Comparison of ENCODE assay signal across 33 cellular contexts in the genomic region with DNA sequence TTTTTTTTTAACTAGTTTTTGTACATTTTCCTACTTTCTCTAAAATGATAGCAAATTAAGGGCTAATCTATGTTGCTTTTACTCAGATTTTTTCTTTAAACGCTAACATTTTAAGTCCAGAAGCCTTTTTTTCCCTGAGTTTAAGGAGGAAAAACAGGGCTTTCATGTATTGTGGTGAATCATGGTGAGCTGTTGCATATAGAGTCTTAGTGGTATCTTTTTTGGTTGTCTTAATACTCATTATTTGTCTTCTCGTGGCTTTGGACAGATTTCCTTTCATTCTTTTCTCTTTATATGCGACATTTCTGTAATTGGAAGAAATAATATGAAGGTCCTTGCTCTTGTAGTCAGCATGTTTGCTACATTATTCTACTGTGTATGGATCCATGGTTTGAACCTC.
"Had no signal": no experiment of that assay in that cellular context is flagged by ENCODE, and none has a peak within 500 bp of the region (broad histone marks: within the 10 kb centered on the region; RNA-seq: fewer than 3 reads in every experiment).

No MANE protein-coding gene starts in this region.

- H3K4me3 Mint-ChIP-seq: activated CD4-positive, alpha-beta T cell treated with anti-CD3 and anti-CD28 coated beads, Interleukin-2, amount 10 ng/mL, durations not matched to agents 24 days and 14 days; activated CD8-positive, alpha-beta T cell treated with anti-CD3 and anti-CD28 coated beads for 36 hours; activated naive CD4-positive, alpha-beta T cell treated with anti-CD3 and anti-CD28 coated beads, Interleukin-2, amount 50 U/mL, for 24 hours; activated naive CD8-positive, alpha-beta T cell treated with anti-CD3 and anti-CD28 coated beads, Interleukin-2, amount 10 ng/mL, durations not matched to agents 7 days and 5 days; activated T-cell treated with anti-CD3 and anti-CD28 coated beads, Interleukin-2, amount 50 U/mL, for 72 hours; activated T-helper 17 cell treated with anti-CD3 and anti-CD28 coated beads, Interleukin-2, amount 50 U/mL, for 72 hours; brain; T-cell; T-helper 17 cell had no signal

- H3K27me3 Mint-ChIP-seq: activated CD4-positive, alpha-beta T cell treated with anti-CD3 and anti-CD28 coated beads, Interleukin-2, amount 10 ng/mL, durations not matched to agents 24 days and 14 days; activated CD8-positive, alpha-beta T cell treated with anti-CD3 and anti-CD28 coated beads for 36 hours; activated naive CD4-positive, alpha-beta T cell treated with anti-CD3 and anti-CD28 coated beads, Interleukin-2, amount 50 U/mL, for 24 hours; activated naive CD8-positive, alpha-beta T cell treated with anti-CD3 and anti-CD28 coated beads, Interleukin-2, amount 10 ng/mL, durations not matched to agents 7 days and 5 days; activated T-helper 17 cell treated with anti-CD3 and anti-CD28 coated beads, Interleukin-2, amount 50 U/mL, for 72 hours; brain; T-cell; T-helper 17 cell had no signal

- H3K4me3 ChIP-seq: MG63, PC-9 had no signal

- DNase-seq: activated CD4-positive, alpha-beta T cell treated with anti-CD3 and anti-CD28 coated beads, Interleukin-2, amount 10 ng/mL, durations not matched to agents 24 days and 14 days; activated CD4-positive, alpha-beta T cell treated with anti-CD3 and anti-CD28 coated beads, Interleukin-2, amount 50 U/mL, for 4 hours; activated CD8-positive, alpha-beta T cell treated with anti-CD3 and anti-CD28 coated beads for 36 hours; activated gamma-delta T cell; activated naive CD4-positive, alpha-beta T cell treated with Interleukin-2 at 50 U/mL for 16 hours; activated naive CD8-positive, alpha-beta T cell treated with anti-CD3 and anti-CD28 coated beads, Interleukin-2, amount 10 ng/mL, durations not matched to agents 7 days and 5 days; activated T-cell treated with anti-CD3 and anti-CD28 coated beads, Interleukin-2, amount 50 U/mL, for 1 hour; activated T-cell treated with anti-CD3 and anti-CD28 coated beads, Interleukin-2, amount 50 U/mL, for 72 hours; central memory CD4-positive, alpha-beta T cell; Karpas-422; MG63; NCI-H1048; NCI-H1105 treated with DMSO at 0.1 percent for 48 hours; NCI-H1436; NCI-H1694; NCI-H1930; NCI-H2081 treated with DMSO at 0.1 percent for 48 hours; NCI-H226; NCI-H446 treated with DMSO at 0.1 percent for 48 hours; NCI-H524; NCI-H69; NCI-H82; PC-9; SIG-M5; T-cell; T-helper 17 cell; T-helper 9 cell had no signal

- H3K27ac Mint-ChIP-seq: activated CD4-positive, alpha-beta T cell treated with anti-CD3 and anti-CD28 coated beads, Interleukin-2, amount 10 ng/mL, durations not matched to agents 24 days and 14 days; activated CD8-positive, alpha-beta T cell treated with anti-CD3 and anti-CD28 coated beads for 36 hours; activated naive CD4-positive, alpha-beta T cell treated with anti-CD3 and anti-CD28 coated beads, Interleukin-2, amount 50 U/mL, for 24 hours; activated naive CD8-positive, alpha-beta T cell treated with anti-CD3 and anti-CD28 coated beads, Interleukin-2, amount 10 ng/mL, durations not matched to agents 7 days and 5 days; activated T-cell treated with anti-CD3 and anti-CD28 coated beads, Interleukin-2, amount 50 U/mL, for 72 hours; activated T-helper 17 cell treated with anti-CD3 and anti-CD28 coated beads, Interleukin-2, amount 50 U/mL, for 72 hours; brain; T-cell; T-helper 17 cell had no signal

- H3K4me1 Mint-ChIP-seq: activated CD4-positive, alpha-beta T cell treated with anti-CD3 and anti-CD28 coated beads, Interleukin-2, amount 10 ng/mL, durations not matched to agents 24 days and 14 days; activated naive CD4-positive, alpha-beta T cell treated with anti-CD3 and anti-CD28 coated beads, Interleukin-2, amount 50 U/mL, for 24 hours; activated naive CD8-positive, alpha-beta T cell treated with anti-CD3 and anti-CD28 coated beads, Interleukin-2, amount 10 ng/mL, durations not matched to agents 7 days and 5 days; activated T-helper 17 cell treated with anti-CD3 and anti-CD28 coated beads, Interleukin-2, amount 50 U/mL, for 72 hours; brain; T-cell; T-helper 17 cell had no signal

- H3K36me3 Mint-ChIP-seq: activated naive CD4-positive, alpha-beta T cell treated with anti-CD3 and anti-CD28 coated beads, Interleukin-2, amount 50 U/mL, for 24 hours; activated naive CD8-positive, alpha-beta T cell treated with anti-CD3 and anti-CD28 coated beads, Interleukin-2, amount 10 ng/mL, durations not matched to agents 7 days and 5 days; brain; T-cell had no signal

- H2AFZ ChIP-seq: PC-9 had no signal

- H3K4me2 ChIP-seq: PC-9 had no signal

- H3K9me3 ChIP-seq: MG63 had no signal

- H3K36me3 ChIP-seq: MG63 had no signal

- H3K27ac ChIP-seq: PC-9, RWPE1 had no signal

- H3K9me3 Mint-ChIP-seq: activated naive CD4-positive, alpha-beta T cell treated with anti-CD3 and anti-CD28 coated beads, Interleukin-2, amount 50 U/mL, for 24 hours; activated T-helper 17 cell treated with anti-CD3 and anti-CD28 coated beads, Interleukin-2, amount 50 U/mL, for 72 hours had no signal

- H3K27me3 ChIP-seq: MG63 had no signal

- ATAC-seq: activated CD8-positive, alpha-beta T cell treated with anti-CD3 and anti-CD28 coated beads for 36 hours; activated T-cell treated with anti-CD3 and anti-CD28 coated beads, Interleukin-2, amount 50 U/mL, for 72 hours; activated T-helper 17 cell treated with anti-CD3 and anti-CD28 coated beads, Interleukin-2, amount 50 U/mL, for 72 hours; Right ventricle myocardium inferior; SK-N-SH treated with all-trans-retinoic acid at 6 μM for 48 hours; T-cell; T-helper 17 cell had no signal
